In the genomic region with DNA sequence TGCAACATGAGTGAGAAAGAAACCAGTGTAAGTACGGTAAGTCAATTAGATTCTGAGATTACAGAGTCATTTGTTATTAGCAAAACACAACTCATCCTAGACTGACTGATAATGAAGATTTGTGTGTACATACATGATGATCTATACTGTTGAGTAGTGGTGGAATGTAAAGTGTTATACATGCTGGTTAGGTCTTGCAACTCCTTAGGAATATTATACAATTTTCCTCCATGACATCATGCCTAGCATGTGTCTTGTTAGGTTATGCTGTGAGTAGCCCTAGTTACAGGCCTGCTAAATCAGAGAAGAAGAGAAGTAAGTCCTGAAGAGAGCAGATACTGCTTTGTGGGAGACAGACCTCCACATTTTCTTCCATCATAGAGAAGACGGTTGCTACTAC, we compare ENCODE assay signal across 23 cellular contexts.
A peak's percentile ranks its signal among the peaks of the same experiment; 100 is the strongest.
DNase-seq lines count a peak whose midpoint lies in the region; ATAC-seq, FAIRE-seq and TF ChIP-seq lines count a peak whose summit lies in the region.
"Had no signal": no experiment of that assay in that cellular context is flagged by ENCODE, and none has a peak within 500 bp of the region (broad histone marks: within the 10 kb centered on the region; RNA-seq: fewer than 3 reads in every experiment).

No MANE protein-coding gene starts in this region.

- no peaks in the 10 kb centered on the region for H3K4me1 Mint-ChIP-seq in activated CD4-positive, alpha-beta memory T cell treated with anti-CD3 and anti-CD28 coated beads, Interleukin-2, amount 10 ng/mL, durations not matched to agents 7 days and 5 days
- H3K4me1 Mint-ChIP-seq: B cell; CD4-positive, CD25-positive, alpha-beta regulatory T cell had no signal

- H2BK5ac ChIP-seq in trophoblast cell (ENCODE audit: low read depth, low read length, poor library complexity), result no peak overlapping the region

- no peaks in the 10 kb centered on the region for H3K27me3 Mint-ChIP-seq in activated CD4-positive, alpha-beta memory T cell treated with anti-CD3 and anti-CD28 coated beads, Interleukin-2, amount 10 ng/mL, durations not matched to agents 7 days and 5 days
- H3K27me3 Mint-ChIP-seq: B cell had no signal

- TF ChIP-seq POLR2A in HepG2 (IDR thresholded peaks at IDR 0.05; ENCODE audit: insufficient read depth in 1 of 2, low read depth in 2 of 2, low read length in 2 of 2) (no peak), right lobe of liver (IDR thresholded peaks at IDR 0.05) (no peak), gastroesophageal sphincter (IDR thresholded peaks at IDR 0.05) (no peak)

- H3K9ac ChIP-seq in HepG2 (ENCODE audit: insufficient read depth, low read depth, low read length) (no peak overlapping the region), trophoblast cell (ENCODE audit: low read length) (no peak overlapping the region)
- H3K9ac ChIP-seq: BLaER1, GM23248 had no signal

- TF ChIP-seq CTCF in HepG2 (CRISPR knock-in tag; IDR thresholded peaks at IDR 0.05) (no peak), right lobe of liver (IDR thresholded peaks at IDR 0.05) (no peak), foreskin keratinocyte (conservative IDR thresholded peaks at IDR 0.05) (no peak), gastroesophageal sphincter (IDR thresholded peaks at IDR 0.05) (no peak)

- TF ChIP-seq EP300 in HepG2 (IDR thresholded peaks at IDR 0.05; ENCODE audit: low read depth in 2 of 2, low read length in 2 of 2) (no peak), HepG2 (CRISPR knock-in tag; IDR thresholded peaks at IDR 0.05; ENCODE audit: borderline replicate concordance) (no peak), gastroesophageal sphincter (IDR thresholded peaks at IDR 0.05) (no peak)

- no peaks in the 10 kb centered on the region for H3K36me3 ChIP-seq in HepG2 (replicated peaks in 1 of 2; ENCODE audit: control insufficient read depth in 1 of 2, insufficient read depth in 2 of 2, low read length in 2 of 2)
- no peaks in the 10 kb centered on the region for H3K36me3 ChIP-seq in right lobe of liver
- no peaks in the 10 kb centered on the region for H3K36me3 ChIP-seq in trophoblast cell (ENCODE audit: control insufficient read depth in 1 of 2, insufficient read depth in 2 of 2, low read length in 2 of 2)
- no peaks in the 10 kb centered on the region for H3K36me3 ChIP-seq in gastroesophageal sphincter
- H3K36me3 ChIP-seq: BLaER1 had no signal

- no peaks in the 10 kb centered on the region for H3K27me3 ChIP-seq in HepG2 (ENCODE audit: control insufficient read depth in 1 of 2, insufficient read depth in 2 of 2, low read length in 2 of 2)
- no peaks in the 10 kb centered on the region for H3K27me3 ChIP-seq in right lobe of liver
- no peaks in the 10 kb centered on the region for H3K27me3 ChIP-seq in foreskin keratinocyte
- H3K27me3 ChIP-seq in trophoblast cell (ENCODE audit: insufficient read depth, low read length), result no peaks in the 10 kb centered on the region
- no peaks in the 10 kb centered on the region for H3K27me3 ChIP-seq in gastroesophageal sphincter
- H3K27me3 ChIP-seq: BLaER1 had no signal

- no peak overlapping the region for H4K91ac ChIP-seq in trophoblast cell (ENCODE audit: low read depth, low read length)

- peaks cover 19% of the 10 kb centered on the region for H3K9me3 Mint-ChIP-seq in activated CD4-positive, alpha-beta memory T cell treated with anti-CD3 and anti-CD28 coated beads, Interleukin-2, amount 10 ng/mL, durations not matched to agents 7 days and 5 days

- no peak overlapping the region for H3K14ac ChIP-seq in trophoblast cell (ENCODE audit: low read length)

- in situ Hi-C loops in HepG2 (cut with HindIII; ENCODE audit: extremely low pct_ligation_motif_present, low pct_unique_long_range_greater_than_20kb), result no loop called here

- H3K9me3 ChIP-seq in HepG2 (ENCODE audit: low read length), result no peaks in the 10 kb centered on the region
- no peaks in the 10 kb centered on the region for H3K9me3 ChIP-seq in right lobe of liver
- no peaks in the 10 kb centered on the region for H3K9me3 ChIP-seq in trophoblast cell (ENCODE audit: insufficient read depth, low read depth, low read length)
- H3K9me3 ChIP-seq in gastroesophageal sphincter, result peaks cover 0 to 9% (median 0%) of the 10 kb centered on the region in 3 donors
- H3K9me3 ChIP-seq: Caco-2 had no signal

- 42% methylated on average over 2 of the region's 2 CpGs for whole genome bisulfite sequencing in HepG2 (ENCODE audit: low lambda C conversion rate)
- WGBS in right lobe of liver (ENCODE audit: insufficient coverage, low coverage, low lambda C conversion rate, missing lambda C conversion rate), result 78% methylated on average over 2 of the region's 2 CpGs
- WGBS in trophoblast cell (ENCODE audit: extremely low coverage, insufficient coverage, insufficient read length), result no CpG with 5 or more reads among the region's 2 CpGs
- WGBS in gastroesophageal sphincter (ENCODE audit: low coverage in 1 of 2), 2 donors, result 93 to 100% methylated on average over 2 of the region's 2 CpGs

- no peak overlapping the region for H4K12ac ChIP-seq in trophoblast cell (ENCODE audit: low read depth, low read length)

- FAIRE-seq in HepG2 (lab: Jason Lieb, UNC), result no peak
- FAIRE-seq: A204.1, G401.6, GM12892, GM19239, H1 had no signal

- POLR2A ChIA-PET in HepG2 (lab: Yijun Ruan, JAX), result no interaction called here
- POLR2A ChIA-PET in activated CD4-positive, alpha-beta memory T cell treated with anti-CD3 and anti-CD28 coated beads, Interleukin-2, amount 10 ng/mL, durations not matched to agents 7 days and 5 days (lab: Charles Lee), result no interaction called here

- H3K4me3 Mint-ChIP-seq in activated CD4-positive, alpha-beta memory T cell treated with anti-CD3 and anti-CD28 coated beads, Interleukin-2, amount 10 ng/mL, durations not matched to agents 7 days and 5 days, result no peak overlapping the region
- H3K4me3 Mint-ChIP-seq: B cell; CD4-positive, CD25-positive, alpha-beta regulatory T cell; CD8-positive, alpha-beta T cell had no signal

- no peaks in the 10 kb centered on the region for H3K36me3 Mint-ChIP-seq in activated CD4-positive, alpha-beta memory T cell treated with anti-CD3 and anti-CD28 coated beads, Interleukin-2, amount 10 ng/mL, durations not matched to agents 7 days and 5 days (ENCODE audit: low read depth)
- H3K36me3 Mint-ChIP-seq: CD4-positive, CD25-positive, alpha-beta regulatory T cell; CD8-positive, alpha-beta T cell had no signal

- H2AK5ac ChIP-seq in trophoblast cell (ENCODE audit: low read length), result no peak overlapping the region

- no peaks in the 10 kb centered on the region for H3K79me1 ChIP-seq in trophoblast cell (ENCODE audit: low read length)

- no peak overlapping the region for H3K18ac ChIP-seq in trophoblast cell (ENCODE audit: low read length)

- no peak overlapping the region for H2BK12ac ChIP-seq in trophoblast cell (ENCODE audit: low read length)

- no peak overlapping the region for H4K8ac ChIP-seq in trophoblast cell (ENCODE audit: low read depth, low read length)

- BruUV-seq in HepG2 (replicated peaks; lab: Mats Ljungman, UMichigan), result no TSS peak

- H3K27ac ChIP-seq in HepG2 (ENCODE audit: extremely low read length, insufficient read depth, low read length) (no peak overlapping the region), right lobe of liver (no peak overlapping the region), foreskin keratinocyte (no peak overlapping the region), trophoblast cell (ENCODE audit: low read depth, low read length) (no peak overlapping the region), gastroesophageal sphincter (no peak overlapping the region)
- H3K27ac ChIP-seq: 22Rv1, BLaER1, C4-2B, GM23248 had no signal

- H3K4ac ChIP-seq in trophoblast cell (ENCODE audit: low read depth, low read length), result no peak overlapping the region

- H3K4me1 ChIP-seq in HepG2 (ENCODE audit: insufficient read depth, low read length) (no peaks in the 10 kb centered on the region), right lobe of liver (no peaks in the 10 kb centered on the region), foreskin keratinocyte (no peaks in the 10 kb centered on the region), trophoblast cell (ENCODE audit: control insufficient read depth in 1 of 2, insufficient read depth in 2 of 2, low read length in 2 of 2) (no peaks in the 10 kb centered on the region), gastroesophageal sphincter (no peaks in the 10 kb centered on the region)
- H3K4me1 ChIP-seq: BLaER1, Caco-2 had no signal

- H3K27ac Mint-ChIP-seq in activated CD4-positive, alpha-beta memory T cell treated with anti-CD3 and anti-CD28 coated beads, Interleukin-2, amount 10 ng/mL, durations not matched to agents 7 days and 5 days, result no peak overlapping the region
- H3K27ac Mint-ChIP-seq: B cell; CD4-positive, CD25-positive, alpha-beta regulatory T cell; CD8-positive, alpha-beta T cell had no signal

- H3K23ac ChIP-seq in trophoblast cell (ENCODE audit: low read length), result no peak overlapping the region

- H3K4me3 ChIP-seq in HepG2 (replicated peaks in 1 of 3; ENCODE audit: insufficient read depth in 1 of 3, low read depth in 2 of 3, low read length in 3 of 3) (no peak overlapping the region), right lobe of liver (no peak overlapping the region), trophoblast cell (ENCODE audit: low read depth, low read length) (no peak overlapping the region), gastroesophageal sphincter (no peak overlapping the region)
- H3K4me3 ChIP-seq: BLaER1, GM23248 had no signal

- no peak for TF ChIP-seq RAD21 in HepG2 (CRISPR knock-in tag; IDR thresholded peaks at IDR 0.05)

- H3K4me2 ChIP-seq in HepG2 (ENCODE audit: low read depth, low read length) (no peak overlapping the region), trophoblast cell (ENCODE audit: low read length) (no peak overlapping the region)
- H3K4me2 ChIP-seq: BLaER1 had no signal

- H3K79me2 ChIP-seq in HepG2 (ENCODE audit: insufficient read depth, low read length) (no peaks in the 10 kb centered on the region), trophoblast cell (ENCODE audit: control insufficient read depth, insufficient read depth, low read length, poor library complexity) (no peaks in the 10 kb centered on the region)

- DNase-seq in HepG2 (ENCODE audit: low spot score), result no peak
- no peak for DNase-seq in right lobe of liver
- peak; percentile 37 to 69 for DNase-seq in foreskin keratinocyte
- DNase-seq in trophoblast cell, result peak; percentile 18 to 88
- DNase-seq in activated CD4-positive, alpha-beta memory T cell treated with anti-CD3 and anti-CD28 coated beads, Interleukin-2, amount 10 ng/mL, durations not matched to agents 7 days and 5 days, result no peak
- DNase-seq: Caco-2; CD4-positive, CD25-positive, alpha-beta regulatory T cell; CD8-positive, alpha-beta T cell; DMS153; DND-41; GM23248; H7; HCEC 1CT had no signal

- intact Hi-C loops in HepG2 (cut with micrococcal nuclease; ENCODE audit: unreplicated experiment) (no loop called here), right lobe of liver (cut with DNase I) (no loop called here)

- no peaks in the 10 kb centered on the region for H4K20me1 ChIP-seq in HepG2 (ENCODE audit: insufficient read depth, low read length)
- H4K20me1 ChIP-seq: BLaER1 had no signal

- ATAC-seq in HepG2 (no peak), right lobe of liver (no peak), foreskin keratinocyte (no peak), gastroesophageal sphincter (no peak)
- ATAC-seq: CD8-positive, alpha-beta T cell had no signal

- CTCF ChIA-PET in HepG2 (lab: Yijun Ruan, JAX; ENCODE audit: low intra/inter-chr PET ratio, low total read pairs), result no interaction called here
- CTCF ChIA-PET in activated CD4-positive, alpha-beta memory T cell treated with anti-CD3 and anti-CD28 coated beads, Interleukin-2, amount 10 ng/mL, durations not matched to agents 7 days and 5 days (lab: Charles Lee), result no interaction called here

- H2BK120ac ChIP-seq in trophoblast cell (ENCODE audit: insufficient read depth, low read length, poor library complexity), result no peak overlapping the region

- H2AFZ ChIP-seq in HepG2 (ENCODE audit: low read length) (peak overlapping the region; percentile 15), trophoblast cell (ENCODE audit: insufficient read depth, low read length, poor library complexity) (no peak overlapping the region)
- H2AFZ ChIP-seq: GM23248 had no signal

Comparison
In these comparisons a context has a peak if more than half of its experiments do, and no peak if none do; other contexts are left out.
1. DNase-seq: peak in foreskin keratinocyte (2 of 2) and trophoblast cell (2 of 2); none in HepG2 (single experiment), right lobe of liver (0 of 3) and activated CD4-positive, alpha-beta memory T cell treated with anti-CD3 and anti-CD28 coated beads, Interleukin-2, amount 10 ng/mL, durations not matched to agents 7 days and 5 days (single experiment).